ENCODE assay signal across 12 cellular contexts in genomic region chr10:75062191-75062849, GRCh38. TPM values are rescaled to one million over a fixed set of nuclear protein-coding genes. Genes with fewer than 3 reads are reported as not detected.
DNase-seq lines count a peak whose midpoint lies in the region; ATAC-seq, FAIRE-seq and TF ChIP-seq lines count a peak whose summit lies in the region.
"Had no signal": no experiment of that assay in that cellular context is flagged by ENCODE, and none has a peak within 500 bp of the region (broad histone marks: within the 10 kb centered on the region; RNA-seq: fewer than 3 reads in every experiment).

No MANE protein-coding gene starts in this region.

- intact Hi-C loops in psoas muscle (cut with DNase I) (no loop called here), HepG2 (cut with micrococcal nuclease; ENCODE audit: unreplicated experiment) (no loop called here), Calu3 (cut with micrococcal nuclease; ENCODE audit: unreplicated experiment) (no loop called here)

- H3K27me3 ChIP-seq in psoas muscle (ENCODE audit: insufficient read depth in 3 of 3, low read length in 2 of 3), result no peaks in the 10 kb centered on the region
- H3K27me3 ChIP-seq in HepG2 (ENCODE audit: control insufficient read depth in 1 of 2, insufficient read depth in 2 of 2, low read length in 2 of 2), result peaks cover 0 to 7% of the 10 kb centered on the region in 2 experiments; a peak in 3 of 5 replicates
- H3K27me3 ChIP-seq: cardiac muscle cell had no signal

- H3K27ac Mint-ChIP-seq in Calu3 (ENCODE audit: unreplicated experiment), result no peak overlapping the region
- H3K27ac Mint-ChIP-seq: T-helper 2 cell treated with Interferon-gamma antibody and Interleukin-4, amounts not matched to agents 5 μg/mL and 100 μg/mL, for 36 hours had no signal

- POLR2A ChIA-PET in HepG2 (lab: Yijun Ruan, JAX), result no interaction called here

- BruUV-seq in HepG2 (replicated peaks; lab: Mats Ljungman, UMichigan), result no TSS peak
- BruUV-seq in Calu3 (replicated peaks; lab: Mats Ljungman, UMichigan), result no TSS peak

- CTCF ChIA-PET in HepG2 (lab: Yijun Ruan, JAX; ENCODE audit: low intra/inter-chr PET ratio, low total read pairs) (no interaction called here), Calu3 (lab: Charles Lee) (no interaction called here)

- FAIRE-seq in GM12892 (lab: Jason Lieb, UNC), result no peak
- no peak for FAIRE-seq in HepG2 (lab: Jason Lieb, UNC)

- peak; percentile 33 to 64 (median 58) for ATAC-seq in psoas muscle
- no peak for ATAC-seq in HepG2

- H3K9ac ChIP-seq in HepG2 (ENCODE audit: insufficient read depth, low read depth, low read length), result no peak overlapping the region

- no peak overlapping the region for H2AFZ ChIP-seq in HepG2 (ENCODE audit: low read length)

- H3K27ac ChIP-seq in psoas muscle (peak overlapping the region; percentile 59), HepG2 (ENCODE audit: extremely low read length, insufficient read depth, low read length) (no peak overlapping the region)
- H3K27ac ChIP-seq: cardiac muscle cell had no signal

- no peak for TF ChIP-seq EP300 in HepG2 (IDR thresholded peaks at IDR 0.05; ENCODE audit: low read depth in 2 of 2, low read length in 2 of 2)
- TF ChIP-seq EP300 in HepG2 (CRISPR knock-in tag; IDR thresholded peaks at IDR 0.05; ENCODE audit: borderline replicate concordance), result no peak

- H3K4me1 ChIP-seq in psoas muscle, result peaks cover 13% of the 10 kb centered on the region
- no peaks in the 10 kb centered on the region for H3K4me1 ChIP-seq in HepG2 (ENCODE audit: insufficient read depth, low read length)

- no peaks in the 10 kb centered on the region for H4K20me1 ChIP-seq in HepG2 (ENCODE audit: insufficient read depth, low read length)

- peaks cover 0 to 9% of the 10 kb centered on the region in 2 donors for H3K36me3 ChIP-seq in psoas muscle (ENCODE audit: insufficient read depth in 1 of 2, low read depth in 1 of 2)
- no peaks in the 10 kb centered on the region for H3K36me3 ChIP-seq in HepG2 (replicated peaks in 1 of 2; ENCODE audit: control insufficient read depth in 1 of 2, insufficient read depth in 2 of 2, low read length in 2 of 2)
- H3K36me3 ChIP-seq: cardiac muscle cell had no signal

- TF ChIP-seq POLR2A in GM12892 (IDR thresholded peaks at IDR 0.05; ENCODE audit: low read depth, low read length) (no peak), HepG2 (IDR thresholded peaks at IDR 0.05; ENCODE audit: insufficient read depth in 1 of 2, low read depth in 2 of 2, low read length in 2 of 2) (no peak)

- TF ChIP-seq RAD21 in HepG2 (CRISPR knock-in tag; IDR thresholded peaks at IDR 0.05), result no peak

- no peaks in the 10 kb centered on the region for H3K9me3 Mint-ChIP-seq in Calu3 (ENCODE audit: low read depth, unreplicated experiment)
- H3K9me3 Mint-ChIP-seq: T-helper 2 cell treated with Interferon-gamma antibody and Interleukin-4, amounts not matched to agents 5 μg/mL and 100 μg/mL, for 36 hours had no signal

- DNase-seq in GM04503 (ENCODE audit: low read depth) (peak; percentile 90), NOMO-1 treated with DMSO at 0.1 percent for 48 hours (lab: John Stamatoyannopoulos, UW; ENCODE audit: unreplicated experiment) (peak; percentile 79), epidermal melanocyte (ENCODE audit: insufficient read length, low spot score) (peak; percentile 64), psoas muscle (peak; percentile 52 to 70), GM12892 (ENCODE audit: insufficient read length) (no peak), islet precursor cell (no peak), HepG2 (ENCODE audit: low spot score) (no peak), Calu3 (no peak)
- DNase-seq: stimulated activated CD4-positive, alpha-beta T cell treated with anti-CD3 and anti-CD28 coated beads, Interleukin-12 subunit alpha, Interleukin-12 subunit beta, amount 100 ng/mL, for 4 hours; stimulated activated naive CD4-positive, alpha-beta T cell treated with Interleukin-2 at 50 U/mL for 16 hours had no signal

- no peak overlapping the region for H3K4me2 ChIP-seq in HepG2 (ENCODE audit: low read depth, low read length)

- WGBS in psoas muscle, 3 donors, result 55 to 67% (median 65%) methylated on average over 16 of the region's 16 CpGs
- 52% methylated on average over 13 of the region's 16 CpGs for WGBS in HepG2 (ENCODE audit: low lambda C conversion rate)

- in situ Hi-C loops in HepG2 (cut with HindIII; ENCODE audit: extremely low pct_ligation_motif_present, low pct_unique_long_range_greater_than_20kb), result no loop called here

- no peaks in the 10 kb centered on the region for H3K4me1 Mint-ChIP-seq in Calu3 (ENCODE audit: low read depth, unreplicated experiment)

- no peaks in the 10 kb centered on the region for H3K27me3 Mint-ChIP-seq in Calu3 (ENCODE audit: unreplicated experiment)

- H3K36me3 Mint-ChIP-seq in Calu3 (ENCODE audit: insufficient read depth, unreplicated experiment), result no peaks in the 10 kb centered on the region

- no peak overlapping the region for H3K4me3 Mint-ChIP-seq in Calu3 (ENCODE audit: low read depth, unreplicated experiment)
- H3K4me3 Mint-ChIP-seq: T-helper 2 cell treated with Interferon-gamma antibody and Interleukin-4, amounts not matched to agents 5 μg/mL and 100 μg/mL, for 36 hours had no signal

- H3K79me2 ChIP-seq in HepG2 (ENCODE audit: insufficient read depth, low read length), result no peaks in the 10 kb centered on the region

- H3K9me3 ChIP-seq in psoas muscle (no peaks in the 10 kb centered on the region), HepG2 (ENCODE audit: low read length) (no peaks in the 10 kb centered on the region)

- TF ChIP-seq CTCF in psoas muscle (IDR thresholded peaks at IDR 0.05), result no peak
- TF ChIP-seq CTCF in HepG2 (CRISPR knock-in tag; IDR thresholded peaks at IDR 0.05), result no peak
- TF ChIP-seq CTCF in Calu3 (IDR thresholded peaks at IDR 0.05; ENCODE audit: unreplicated experiment), result no peak

- H3K4me3 ChIP-seq in psoas muscle, result no peak overlapping the region
- H3K4me3 ChIP-seq in HepG2 (replicated peaks in 1 of 3; ENCODE audit: insufficient read depth in 1 of 3, low read depth in 2 of 3, low read length in 3 of 3), result no peak overlapping the region
- H3K4me3 ChIP-seq: cardiac muscle cell had no signal

TF ChIP-seq in HepG2, 621 proteins besides CTCF, POLR2A, EP300 and RAD21:
- TF ChIP-seq ZNF530 (CRISPR knock-in tag; IDR thresholded peaks at IDR 0.05; ENCODE audit: low read depth) (no peak), ZNF121 (CRISPR knock-in tag; IDR thresholded peaks at IDR 0.05) (no peak), ESRRA (CRISPR knock-in tag; IDR thresholded peaks at IDR 0.05; ENCODE audit: low read depth) (no peak), PAWR (CRISPR knock-in tag; IDR thresholded peaks at IDR 0.05; ENCODE audit: borderline replicate concordance) (no peak), MTF2 (CRISPR knock-in tag; IDR thresholded peaks at IDR 0.05; ENCODE audit: borderline replicate concordance) (no peak), NPAS2 (CRISPR knock-in tag; IDR thresholded peaks at IDR 0.05; ENCODE audit: borderline replicate concordance) (no peak), SP5 (CRISPR knock-in tag; IDR thresholded peaks at IDR 0.05; ENCODE audit: borderline replicate concordance, low read depth) (no peak), DR1 (CRISPR knock-in tag; IDR thresholded peaks at IDR 0.05) (no peak)
- TF ChIP-seq, protein P1, sequence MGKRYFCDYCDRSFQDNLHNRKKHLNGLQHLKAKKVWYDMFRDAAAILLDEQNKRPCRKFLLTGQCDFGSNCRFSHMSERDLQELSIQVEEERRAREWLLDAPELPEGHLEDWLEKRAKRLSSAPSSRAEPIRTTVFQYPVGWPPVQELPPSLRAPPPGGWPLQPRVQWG (CRISPR knock-in tag; IDR thresholded peaks at IDR 0.05; ENCODE audit: borderline replicate concordance, low read depth), result no peak
TF ChIP-seq in HepG2: peak in this region for 0.

RNA-seq across cellular contexts. Expression of gene SAMD8, which starts 49.1 kb away (rescaled TPM):
- total RNA-seq in psoas muscle, result 10 to 100 TPM; 30.0 to 44.2 (median 35.7) TPM
- 10 to 100 TPM; 10.8 to 40.3 (median 21.3) TPM for polyA plus RNA-seq in psoas muscle
- 8.8 TPM for polyA plus RNA-seq in GM12892 (2012; ENCODE audit: missing spikeins)
- total RNA-seq in HepG2 (2016; rRNA removed; fragmentation: Illumina TruSeq; extraction: Trizol), result 10.3 and 10.4 TPM in 2 replicates
- total RNA-seq in HepG2 (2016; cell fraction: cytosol; rRNA removed; fragmentation: Illumina TruSeq; extraction: Trizol; ENCODE audit: low read depth), result 10.9 and 13.8 TPM in 2 replicates
- 9.3 and 9.8 TPM in 2 replicates for total RNA-seq in HepG2 (2016; cell fraction: insoluble cytoplasmic fraction; rRNA removed; fragmentation: Illumina TruSeq; extraction: Trizol)
- 6.0 and 7.3 TPM in 2 replicates for total RNA-seq in HepG2 (2016; cell fraction: membrane; rRNA removed; fragmentation: Illumina TruSeq; extraction: Trizol)
- total RNA-seq in HepG2 (2016; cell fraction: nucleus; rRNA removed; fragmentation: Illumina TruSeq; extraction: Trizol), result 10.6 and 11.4 TPM in 2 replicates
- polyA plus RNA-seq in HepG2 (2011; rRNA removed), result 12.2 and 13.2 TPM in 2 replicates
- 6.4 and 11.6 TPM in 2 replicates for polyA plus RNA-seq in HepG2 (2011; cell fraction: cytosol; rRNA removed)
- polyA plus RNA-seq in HepG2 (2011; cell fraction: nucleus; rRNA removed), result 4.3 and 6.7 TPM in 2 replicates
- 6.4 and 6.6 TPM in 2 replicates for polyA plus RNA-seq in HepG2 (2012)
- 1.2 and 1.6 TPM in 2 replicates for polyA plus RNA-seq in HepG2 (2016; cell fraction: cytosol; fragmentation: Illumina TruSeq; extraction: Trizol; ENCODE audit: low read depth)
- 4.8 and 6.2 TPM in 2 replicates for polyA plus RNA-seq in HepG2 (2016; cell fraction: insoluble cytoplasmic fraction; fragmentation: Illumina TruSeq; extraction: Trizol; ENCODE audit: low read depth)
- polyA plus RNA-seq in HepG2 (2016; cell fraction: membrane; fragmentation: Illumina TruSeq; extraction: Trizol; ENCODE audit: low read depth), result 2.2 and 2.8 TPM in 2 replicates
- polyA plus RNA-seq in HepG2 (2016; cell fraction: nucleus; fragmentation: Illumina TruSeq; extraction: Trizol; ENCODE audit: insufficient read depth, low read depth), result 10.1 and 10.4 TPM in 2 replicates
- 25.6 and 32.5 TPM in 2 replicates for polyA minus RNA-seq in HepG2 (2011; rRNA and poly(A)+ RNA removed; ENCODE audit: low replicate concordance)
- 14.2 and 18.8 TPM in 2 replicates for polyA minus RNA-seq in HepG2 (2011; cell fraction: cytosol; rRNA and poly(A)+ RNA removed)
- polyA minus RNA-seq in HepG2 (2011; cell fraction: nucleus; rRNA and poly(A)+ RNA removed), result 14.0 and 15.4 TPM in 2 replicates
- 19.5 and 19.9 TPM in 2 replicates for total RNA-seq in Calu3 (2022)

Comparison
In these comparisons a context has a peak if more than half of its experiments do, and no peak if none do; other contexts are left out.
1. DNase-seq: peak in GM04503 (single experiment), NOMO-1 treated with DMSO at 0.1 percent for 48 hours (single experiment), epidermal melanocyte (single experiment) and psoas muscle (2 of 2); none in GM12892 (single experiment), islet precursor cell (single experiment), HepG2 (single experiment) and Calu3 (single experiment).